Comparison of ENCODE assay signal across 11 cellular contexts in genomic region chr1:61184714-61185106, GRCh38.
DNase-seq lines count a peak whose midpoint lies in the region; ATAC-seq and TF ChIP-seq lines count a peak whose summit lies in the region.
"Had no signal": no experiment of that assay in that cellular context is flagged by ENCODE, and none has a peak within 500 bp of the region (broad histone marks: within the 10 kb centered on the region; RNA-seq: fewer than 3 reads in every experiment).

No MANE protein-coding gene starts in this region.

- no peaks in the 10 kb centered on the region for H3K27me3 ChIP-seq in colonic mucosa
- no peaks in the 10 kb centered on the region for H3K27me3 ChIP-seq in thyroid gland

- H3K9me3 Mint-ChIP-seq in mesothelial cell of epicardium, result no peaks in the 10 kb centered on the region

- WGBS in thyroid gland, 2 donors, result 1 to 3% methylated on average over 3 of the region's 3 CpGs

- peak overlapping the region; percentile 53 for H3K4me3 Mint-ChIP-seq in mesothelial cell of epicardium

- peak overlapping the region; percentile 88; the same call in 1 of the 2 replicates for H3K27ac ChIP-seq in RWPE1
- peak overlapping the region; percentile 51 for H3K27ac ChIP-seq in colonic mucosa
- H3K27ac ChIP-seq in thyroid gland, result peak overlapping the region; percentile 83 to 93 (median 88)

- TF ChIP-seq CTCF in RWPE1 (conservative IDR thresholded peaks at IDR 0.05; ENCODE audit: low read depth) (no peak), colonic mucosa (IDR thresholded peaks at IDR 0.05) (no peak), mesothelial cell of epicardium (IDR thresholded peaks at IDR 0.05; ENCODE audit: unreplicated experiment) (no peak), thyroid gland (IDR thresholded peaks at IDR 0.05) (no peak)

- no peaks in the 10 kb centered on the region for H3K36me3 Mint-ChIP-seq in mesothelial cell of epicardium

- H3K27me3 Mint-ChIP-seq in mesothelial cell of epicardium (ENCODE audit: low read depth), result no peaks in the 10 kb centered on the region

- H3K4me1 ChIP-seq in colonic mucosa (no peaks in the 10 kb centered on the region), thyroid gland (peaks cover 33 to 44% of the 10 kb centered on the region in 2 donors)

- peak overlapping the region in 1 of 2 donors; percentile 53 for H3K9ac ChIP-seq in colonic mucosa (ENCODE audit: low read depth in 2 of 2, low read length in 2 of 2)

- H3K4me3 ChIP-seq in colonic mucosa, result peak overlapping the region; percentile 26
- H3K4me3 ChIP-seq in thyroid gland (replicated peaks in 1 of 3), result peak overlapping the region in 1 of 3 donors; percentile 4

- CTCF ChIA-PET in RWPE1 (lab: Yijun Ruan, JAX), result no interaction called here

- H3K9me3 ChIP-seq in colonic mucosa (no peaks in the 10 kb centered on the region), thyroid gland (no peaks in the 10 kb centered on the region)

- no peak for DNase-seq in RWPE1 (ENCODE audit: low spot score)
- DNase-seq in colonic mucosa, result no peak
- DNase-seq in mesothelial cell of epicardium (ENCODE audit: low spot score in 2 of 2, unreplicated experiment in 2 of 2), result no peak
- no peak for DNase-seq in thyroid gland
- DNase-seq in ureter (ENCODE audit: low spot score), result no peak
- no peak for DNase-seq in middle frontal gyrus (ENCODE audit: extremely low spot score, low spot score)
- DNase-seq: activated CD8-positive, alpha-beta memory T cell treated with anti-CD3 and anti-CD28 coated beads for 24 hours; NCI-H526 treated with DMSO at 0.1 percent for 48 hours; T-helper 2 cell had no signal

- POLR2A ChIA-PET in RWPE1 (lab: Yijun Ruan, JAX; ENCODE audit: low non-redundant PET), result interaction anchor here (0.6 kb wide), 1 partner anchor 896 kb away, joined by 3 read pairs; no protein-coding TSS in a partner anchor

- H3K27ac Mint-ChIP-seq in mesothelial cell of epicardium, result peak overlapping the region; percentile 91

- no peak for ATAC-seq in GM18867 (IDR thresholded peaks at IDR 0.05; ENCODE audit: unreplicated experiment)
- no peak for ATAC-seq in esophagus mucosa

- H3K4me1 Mint-ChIP-seq in mesothelial cell of epicardium, result peaks cover 80% of the 10 kb centered on the region

- no peak for TF ChIP-seq POLR2A in thyroid gland (IDR thresholded peaks at IDR 0.05)

- H3K36me3 ChIP-seq in colonic mucosa (no peaks in the 10 kb centered on the region), thyroid gland (no peaks in the 10 kb centered on the region)

- intact Hi-C loops in colonic mucosa (cut with DNase I), result no loop called here
- intact Hi-C loops in thyroid gland (cut with DNase I), result no loop called here
